Comparison of ENCODE assay signal across 21 cellular contexts in genomic region chr10:74139981-74140380, GRCh38. TPM values are rescaled to one million over a fixed set of nuclear protein-coding genes. Genes with fewer than 3 reads are reported as not detected.
DNase-seq lines count a peak whose midpoint lies in the region; ATAC-seq, FAIRE-seq and TF ChIP-seq lines count a peak whose summit lies in the region.
"Had no signal": no experiment of that assay in that cellular context is flagged by ENCODE, and none has a peak within 500 bp of the region (broad histone marks: within the 10 kb centered on the region; RNA-seq: fewer than 3 reads in every experiment).

No MANE protein-coding gene starts in this region.

- H3K79me2 ChIP-seq in H1 (ENCODE audit: control insufficient read depth in 1 of 2, insufficient read depth in 2 of 2, low read length in 2 of 2): peaks cover 0 to 7% of the 10 kb centered on the region in 2 experiments; a peak in 2 of 4 replicates

- FAIRE-seq in H1 (lab: Jason Lieb, UNC): no peak
- FAIRE-seq: A549, G401.6, GM12892 had no signal

- H3K27me3 ChIP-seq in right cardiac atrium (ENCODE audit: control insufficient read depth, insufficient read depth) (no peaks in the 10 kb centered on the region), heart left ventricle (no peaks in the 10 kb centered on the region), H1 (replicated peaks in 1 of 4; ENCODE audit: control insufficient read depth in 3 of 4, extremely low read depth in 1 of 4, insufficient read depth in 3 of 4, low read length in 3 of 4) (no peaks in the 10 kb centered on the region), psoas muscle (ENCODE audit: insufficient read depth in 3 of 3, low read length in 2 of 3) (no peaks in the 10 kb centered on the region)
- no peaks in the 10 kb centered on the region for H3K27me3 ChIP-seq in CD8-positive, alpha-beta memory T cell (ENCODE audit: insufficient read depth, low read length, poor library complexity, severe bottlenecking)
- H3K27me3 ChIP-seq: BE2C; BLaER1 treated with 17β-estradiol and CSF1 and Interleukin-3, amounts not matched to agents 10 nM and 100 nM had no signal

- TF ChIP-seq RAD21 in H1 (IDR thresholded peaks at IDR 0.05 in 1 of 2, conservative IDR thresholded peaks at IDR 0.05 in 1 of 2; ENCODE audit: low read depth in 2 of 2, low read length in 2 of 2): no peak

- no peak overlapping the region for H2BK12ac ChIP-seq in H1 (ENCODE audit: low read depth, low read length)

- H2BK120ac ChIP-seq in H1 (replicated peaks; ENCODE audit: low read depth, low read length): no peak overlapping the region

- CTCF ChIA-PET in H1 (lab: Charles Lee; ENCODE audit: partially characterized antibody): interaction anchor here (2.0 to 2.4 kb wide), 2 partner anchors 8 to 73 kb away, joined by 6 to 11 read pairs; no protein-coding TSS in a partner anchor
- CTCF ChIA-PET in CD8-positive, alpha-beta memory T cell (lab: Charles Lee): interaction anchor here (0.6 kb wide), 1 partner anchor 64 kb away, joined by 3 read pairs; no protein-coding TSS in a partner anchor

- DNase-seq in right cardiac atrium: peak in 2 of 3 donors; percentile 43 to 55
- no peak for DNase-seq in heart left ventricle
- no peak for DNase-seq in H1 (ENCODE audit: low read depth in 1 of 2, low spot score in 2 of 2)
- no peak for DNase-seq in psoas muscle
- DNase-seq in SIG-M5 treated with dmso at 0.1 percent for 504 hours (lab: John Stamatoyannopoulos, UW; ENCODE audit: unreplicated experiment): no peak
- DNase-seq in CD8-positive, alpha-beta memory T cell: no peak
- DNase-seq in osteocyte (ENCODE audit: extremely low spot score, unreplicated experiment): no peak
- DNase-seq: 8988T; ACHN; AML-193; BE2C; Caco-2; CD4-positive, alpha-beta memory T cell; DMS153; DND-41; HFFc6 had no signal

- no peak overlapping the region for H3K14ac ChIP-seq in H1 (ENCODE audit: insufficient read length)

- no peak overlapping the region for H2BK20ac ChIP-seq in H1 (ENCODE audit: low read length)

- H3K9ac ChIP-seq in H1 (replicated peaks in 1 of 4; ENCODE audit: extremely low read depth in 1 of 4, low read depth in 3 of 4, low read length in 3 of 4): no peak overlapping the region
- H3K9ac ChIP-seq: BLaER1 treated with 17β-estradiol and CSF1 and Interleukin-3, amounts not matched to agents 10 nM and 100 nM had no signal

- peaks cover 0 to 52% (median 40%) of the 10 kb centered on the region in 9 donors for H3K36me3 ChIP-seq in heart left ventricle
- H3K36me3 ChIP-seq in H1 (ENCODE audit: control insufficient read depth in 2 of 4, insufficient read depth in 4 of 4, low read length in 3 of 4): peaks cover 0 to 29% (median 12%) of the 10 kb centered on the region in 4 experiments; a peak in 7 of 8 replicates
- peaks cover 8 to 40% of the 10 kb centered on the region in 2 donors for H3K36me3 ChIP-seq in psoas muscle (ENCODE audit: insufficient read depth in 1 of 2, low read depth in 1 of 2)
- H3K36me3 ChIP-seq in CD8-positive, alpha-beta memory T cell (ENCODE audit: insufficient read depth, low read length): peaks cover 26% of the 10 kb centered on the region

- no peak overlapping the region for H3K56ac ChIP-seq in H1 (replicated peaks; ENCODE audit: insufficient read length, low read depth, low read length)

- peak overlapping the region; percentile 51; the same call in 1 of the 2 replicates for H4K8ac ChIP-seq in H1 (ENCODE audit: extremely low read depth, insufficient read depth, low read length)

- no peak overlapping the region for H3K4me2 ChIP-seq in H1 (ENCODE audit: insufficient read depth in 1 of 2, low read depth in 2 of 2, low read length in 2 of 2)
- H3K4me2 ChIP-seq: A549; BLaER1 treated with 17β-estradiol and CSF1 and Interleukin-3, amounts not matched to agents 10 nM and 100 nM had no signal

- peaks cover 14 to 24% (median 24%) of the 10 kb centered on the region in 3 donors for H3K4me1 Mint-ChIP-seq in CD8-positive, alpha-beta memory T cell
- peaks cover 4% of the 10 kb centered on the region for H3K4me1 Mint-ChIP-seq in osteocyte (ENCODE audit: unreplicated experiment)

- H2AK5ac ChIP-seq in H1 (ENCODE audit: low read depth, low read length): no peak overlapping the region

- H3K9me3 ChIP-seq in right cardiac atrium (ENCODE audit: control insufficient read depth, low read length) (no peaks in the 10 kb centered on the region), heart left ventricle (no peaks in the 10 kb centered on the region), H1 (ENCODE audit: insufficient read depth in 2 of 2, low read depth in 1 of 2, low read length in 1 of 2) (no peaks in the 10 kb centered on the region), psoas muscle (no peaks in the 10 kb centered on the region)
- no peaks in the 10 kb centered on the region for H3K9me3 ChIP-seq in CD8-positive, alpha-beta memory T cell (ENCODE audit: low read length)
- H3K9me3 ChIP-seq: A549; BE2C; BLaER1 treated with 17β-estradiol and CSF1 and Interleukin-3, amounts not matched to agents 10 nM and 100 nM; Caco-2; HAP-1 had no signal

- no peak overlapping the region for H3K18ac ChIP-seq in H1 (ENCODE audit: extremely low read depth, low read length)

- H3K4me1 ChIP-seq in right cardiac atrium (ENCODE audit: control insufficient read depth, insufficient read depth, low read length): peaks cover 4% of the 10 kb centered on the region
- H3K4me1 ChIP-seq in heart left ventricle: peaks cover 0 to 13% (median 3%) of the 10 kb centered on the region in 12 donors
- no peaks in the 10 kb centered on the region for H3K4me1 ChIP-seq in H1 (replicated peaks in 1 of 4; ENCODE audit: control insufficient read depth in 3 of 4, insufficient read depth in 4 of 4, low read length in 3 of 4)
- H3K4me1 ChIP-seq in psoas muscle: peaks cover 2% of the 10 kb centered on the region
- no peaks in the 10 kb centered on the region for H3K4me1 ChIP-seq in CD8-positive, alpha-beta memory T cell (ENCODE audit: insufficient read depth, low read length)
- H3K4me1 ChIP-seq: BE2C, Caco-2, HAP-1 had no signal

- ATAC-seq in right cardiac atrium (peak in 1 of 2 donors; percentile 35), heart left ventricle (no peak), psoas muscle (peak in 3 of 4 donors; percentile 15 to 23 (median 19))
- ATAC-seq: A549 had no signal

- H3K9me3 Mint-ChIP-seq in CD8-positive, alpha-beta memory T cell: no peaks in the 10 kb centered on the region
- no peaks in the 10 kb centered on the region for H3K9me3 Mint-ChIP-seq in osteocyte (ENCODE audit: unreplicated experiment)
- H3K9me3 Mint-ChIP-seq: CD4-positive, alpha-beta memory T cell; HFFc6 had no signal

- H4K5ac ChIP-seq in H1 (ENCODE audit: insufficient read length, low read depth, low read length): no peak overlapping the region

- no peak for TF ChIP-seq POLR2A in heart left ventricle (IDR thresholded peaks at IDR 0.05)
- TF ChIP-seq POLR2A in H1 (IDR thresholded peaks at IDR 0.05; ENCODE audit: control extremely low read depth in 1 of 2, low read depth in 2 of 2, low read length in 2 of 2): no peak

- H3K36me3 Mint-ChIP-seq in CD8-positive, alpha-beta memory T cell: peaks cover 8 to 52% (median 14%) of the 10 kb centered on the region in 3 donors
- peaks cover 28% of the 10 kb centered on the region for H3K36me3 Mint-ChIP-seq in osteocyte (ENCODE audit: unreplicated experiment)

- H4K20me1 ChIP-seq in H1 (replicated peaks in 1 of 2; ENCODE audit: control insufficient read depth in 1 of 2, insufficient read depth in 2 of 2, low read length in 2 of 2): peaks cover 1 to 2% of the 10 kb centered on the region in 2 experiments

- no peak overlapping the region for H3K23ac ChIP-seq in H1 (ENCODE audit: insufficient read length)

- no peak overlapping the region for H4K91ac ChIP-seq in H1 (replicated peaks; ENCODE audit: insufficient read length, low read length)

- no peak overlapping the region for H2AFZ ChIP-seq in H1 (ENCODE audit: low read length)

- no peak overlapping the region for H3K4me3 ChIP-seq in right cardiac atrium (ENCODE audit: low read length)
- H3K4me3 ChIP-seq in heart left ventricle: no peak overlapping the region
- no peak overlapping the region for H3K4me3 ChIP-seq in H1 (ENCODE audit: extremely low read depth in 1 of 4, insufficient read depth in 2 of 4, low read depth in 3 of 4, low read length in 4 of 4)
- H3K4me3 ChIP-seq in psoas muscle: no peak overlapping the region
- H3K4me3 ChIP-seq in CD8-positive, alpha-beta memory T cell (ENCODE audit: low read length): no peak overlapping the region
- H3K4me3 ChIP-seq: A549; BLaER1 treated with 17β-estradiol and CSF1 and Interleukin-3, amounts not matched to agents 10 nM and 100 nM; HAP-1 had no signal

- H3K27ac ChIP-seq in right cardiac atrium (ENCODE audit: low read length) (no peak overlapping the region), heart left ventricle (no peak overlapping the region), H1 (ENCODE audit: low read depth, low read length) (no peak overlapping the region), psoas muscle (no peak overlapping the region)
- H3K27ac ChIP-seq in CD8-positive, alpha-beta memory T cell (ENCODE audit: low read depth, low read length): no peak overlapping the region
- H3K27ac ChIP-seq: A549; BLaER1 treated with 17β-estradiol and CSF1 and Interleukin-3, amounts not matched to agents 10 nM and 100 nM had no signal

- no peak overlapping the region for H3K4ac ChIP-seq in H1 (replicated peaks; ENCODE audit: insufficient read length, low read depth, low read length)

- no peak overlapping the region for H2BK5ac ChIP-seq in H1 (ENCODE audit: low read depth, low read length)

- POLR2A ChIA-PET in H1 (lab: Charles Lee; ENCODE audit: partially characterized antibody): interaction anchor here (0.6 to 2.3 kb wide), 3 partner anchors 10 to 38 kb away, joined by 3 to 11 read pairs (median 3); partner anchors contain the start of genes ADK and AP3M1
- POLR2A ChIA-PET in CD8-positive, alpha-beta memory T cell (lab: Charles Lee): no interaction called here

- no peaks in the 10 kb centered on the region for H3K23me2 ChIP-seq in H1 (ENCODE audit: low read depth, low read length)

- no peak overlapping the region for H2BK15ac ChIP-seq in H1 (ENCODE audit: low read length)

- H3K27me3 Mint-ChIP-seq in CD8-positive, alpha-beta memory T cell: no peaks in the 10 kb centered on the region
- no peaks in the 10 kb centered on the region for H3K27me3 Mint-ChIP-seq in osteocyte (ENCODE audit: unreplicated experiment)
- H3K27me3 Mint-ChIP-seq: CD4-positive, alpha-beta memory T cell had no signal

- H3K79me1 ChIP-seq in H1 (ENCODE audit: low read depth, low read length): peaks cover 2% of the 10 kb centered on the region; the same call in 1 of the 2 replicates

- no peak for TF ChIP-seq EP300 in H1 (IDR thresholded peaks at IDR 0.05; ENCODE audit: borderline replicate concordance in 1 of 2, low read depth in 2 of 2, low read length in 2 of 2)

- TF ChIP-seq CTCF in heart left ventricle (IDR thresholded peaks at IDR 0.05) (no peak), H1 (IDR thresholded peaks at IDR 0.05; ENCODE audit: control extremely low read depth in 1 of 3, insufficient read depth in 1 of 3, low read depth in 1 of 3, low read length in 3 of 3) (no peak), psoas muscle (IDR thresholded peaks at IDR 0.05) (no peak), osteocyte (IDR thresholded peaks at IDR 0.05) (no peak)

- no peak overlapping the region for H3K4me3 Mint-ChIP-seq in CD8-positive, alpha-beta memory T cell
- H3K4me3 Mint-ChIP-seq in osteocyte (ENCODE audit: unreplicated experiment): no peak overlapping the region
- H3K4me3 Mint-ChIP-seq: CD4-positive, alpha-beta memory T cell; HFFc6 had no signal

- intact Hi-C loops in right cardiac atrium (cut with DNase I): no loop called here
- intact Hi-C loops in heart left ventricle (cut with DNase I): no loop called here
- intact Hi-C loops in psoas muscle (cut with DNase I): loop anchor here in 1 of 2 donors (5.0 kb wide), 1 partner anchor 53 kb away; no protein-coding TSS in a partner anchor

- no peak overlapping the region for H3K27ac Mint-ChIP-seq in CD8-positive, alpha-beta memory T cell
- H3K27ac Mint-ChIP-seq in osteocyte (ENCODE audit: unreplicated experiment): no peak overlapping the region
- H3K27ac Mint-ChIP-seq: HFFc6 had no signal

- 94% methylated on average over 18 of the region's 18 CpGs for WGBS in right cardiac atrium
- WGBS in heart left ventricle, 4 donors: 92 to 97% (median 96%) methylated on average over 18 of the region's 18 CpGs
- 90% methylated on average over 15 of the region's 18 CpGs; no CpG with 5 or more reads in 1 of the 2 experiments for WGBS in H1 (ENCODE audit: extremely low coverage in 1 of 2, insufficient coverage in 1 of 2, insufficient read length in 1 of 2, insufficient replicate concordance in 2 of 2, low coverage in 1 of 2, low lambda C conversion rate in 2 of 2, missing lambda C conversion rate in 1 of 2), 2 experiments
- 94 to 96% (median 95%) methylated on average over 17 to 18 of the region's 18 CpGs for WGBS in psoas muscle, 3 donors

RNA-seq across cellular contexts. Expression of gene AP3M1, which starts 10.6 kb away (rescaled TPM):
- total RNA-seq in right cardiac atrium (10 to 100 TPM; 23.3 to 29.5 (median 27.4) TPM), heart left ventricle (10 to 100 TPM; 23.2 to 37.0 (median 30.5) TPM), psoas muscle (10 to 100 TPM; 19.6 to 25.6 (median 20.9) TPM), osteocyte (39.6 and 41.7 TPM in 2 replicates)
- polyA plus RNA-seq in right cardiac atrium (12.6 TPM), heart left ventricle (10 to 100 TPM in 1 of 2 donors, 1 to 10 TPM in 1; 7.8 to 33.4 TPM), H1 (2011; rRNA removed) (15.3 and 23.9 TPM in 2 replicates), psoas muscle (10 to 100 TPM in 2 of 3 donors, 1 to 10 TPM in 1; 9.5 to 26.9 (median 14.5) TPM)
- total RNA-seq in H1 (2021; fragmentation: NEBNext Ultra II Directional; extraction: Animal tissue kit (Norgen Biotek cat#: 25700)): 38.9 and 41.5 TPM in 2 replicates
- 28.4 TPM for polyA plus RNA-seq in H1 (2011; cell fraction: cytosol; rRNA removed)
- 11.6 TPM for polyA plus RNA-seq in H1 (2011; cell fraction: nucleus; rRNA removed)
- polyA plus RNA-seq in H1 (2012, experiment 1 of 2): 21.7 to 40.7 TPM (median 27.8 TPM) in 4 replicates
- polyA plus RNA-seq in H1 (2012, experiment 2 of 2): 2.5 TPM
- polyA plus RNA-seq in H1 (2013, experiment 1 of 2): 23.0 TPM
- 23.0 TPM for polyA plus RNA-seq in H1 (2013, experiment 2 of 2)
- 41.5 and 54.9 TPM in 2 replicates for polyA minus RNA-seq in H1 (2011; rRNA and poly(A)+ RNA removed)
- polyA minus RNA-seq in H1 (2011; cell fraction: cytosol; rRNA and poly(A)+ RNA removed): 27.5 TPM
- 32.2 TPM for polyA minus RNA-seq in H1 (2011; cell fraction: nucleus; rRNA and poly(A)+ RNA removed)
- total RNA-seq in CD8-positive, alpha-beta memory T cell: 10 to 100 TPM; 59.7 to 62.1 TPM
- polyA plus RNA-seq in CD8-positive, alpha-beta memory T cell: 34.5 TPM

RNA-seq across cellular contexts. Expression of gene ADK, which starts 11.0 kb away (rescaled TPM):
- 10 to 100 TPM; 34.5 to 42.2 (median 40.3) TPM for total RNA-seq in right cardiac atrium
- polyA plus RNA-seq in right cardiac atrium: 41.0 TPM
- 10 to 100 TPM; 22.7 to 46.2 (median 39.8) TPM for total RNA-seq in heart left ventricle
- polyA plus RNA-seq in heart left ventricle: 10 to 100 TPM; 20.8 to 55.5 TPM
- 39.8 and 42.4 TPM in 2 replicates for total RNA-seq in H1 (2021; fragmentation: NEBNext Ultra II Directional; extraction: Animal tissue kit (Norgen Biotek cat#: 25700))
- 6.7 and 12.3 TPM in 2 replicates for polyA plus RNA-seq in H1 (2011; rRNA removed)
- polyA plus RNA-seq in H1 (2011; cell fraction: cytosol; rRNA removed): 16.1 TPM
- 6.3 TPM for polyA plus RNA-seq in H1 (2011; cell fraction: nucleus; rRNA removed)
- 21.7 to 24.9 TPM (median 23.2 TPM) in 4 replicates for polyA plus RNA-seq in H1 (2012, experiment 1 of 2)
- 3.2 TPM for polyA plus RNA-seq in H1 (2012, experiment 2 of 2)
- 24.0 TPM for polyA plus RNA-seq in H1 (2013, experiment 1 of 2)
- 25.5 TPM for polyA plus RNA-seq in H1 (2013, experiment 2 of 2)
- polyA minus RNA-seq in H1 (2011; rRNA and poly(A)+ RNA removed): 12.9 and 17.9 TPM in 2 replicates
- 14.6 TPM for polyA minus RNA-seq in H1 (2011; cell fraction: cytosol; rRNA and poly(A)+ RNA removed)
- polyA minus RNA-seq in H1 (2011; cell fraction: nucleus; rRNA and poly(A)+ RNA removed): 30.2 TPM
- total RNA-seq in psoas muscle: 10 to 100 TPM; 19.3 to 32.3 (median 25.6) TPM
- 10 to 100 TPM; 17.8 to 28.6 (median 22.0) TPM for polyA plus RNA-seq in psoas muscle
- total RNA-seq in CD8-positive, alpha-beta memory T cell: 10 to 100 TPM; 64.4 to 65.1 TPM
- polyA plus RNA-seq in CD8-positive, alpha-beta memory T cell: 54.1 TPM
- total RNA-seq in osteocyte: 47.0 and 50.0 TPM in 2 replicates

Comparison
In these comparisons a context has a peak if more than half of its experiments do, and no peak if none do; other contexts are left out.
1. DNase-seq: peak in right cardiac atrium (2 of 3); none in heart left ventricle (0 of 5), H1 (0 of 2), psoas muscle (0 of 2), SIG-M5 treated with dmso at 0.1 percent for 504 hours (single experiment), CD8-positive, alpha-beta memory T cell (0 of 5) and osteocyte (single experiment).
2. ATAC-seq: peak in psoas muscle (3 of 4); none in heart left ventricle (0 of 4).